9 cellular contexts compared by ENCODE assay signal in genomic region chr19:50645107-50645506, GRCh38. TPM values are rescaled to one million over a fixed set of nuclear protein-coding genes. Genes with fewer than 3 reads are reported as not detected.
"Had no signal": no experiment of that assay in that cellular context is flagged by ENCODE, and none has a peak within 500 bp of the region (broad histone marks: within the 10 kb centered on the region; RNA-seq: fewer than 3 reads in every experiment).

No MANE protein-coding gene starts in this region.

- H3K4me2 ChIP-seq: GM23338 had no signal

- H3K9me3 ChIP-seq: HAP-1 had no signal

- H3K4me3 Mint-ChIP-seq: GM23338, IgD-negative memory B cell had no signal

- H3K27ac Mint-ChIP-seq: GM23338, IgD-negative memory B cell had no signal

- DNase-seq: KG1 had no signal

- H3K4me3 ChIP-seq: GM23338, HAP-1 had no signal

- ATAC-seq: GM23338, HCT116, HepG2 had no signal

- FAIRE-seq: H1, H54, HepG2 had no signal

- H3K36me3 ChIP-seq: HAP-1 had no signal

- H3K4me1 Mint-ChIP-seq: GM23338, IgD-negative memory B cell had no signal

- H3K4me1 ChIP-seq: HAP-1 had no signal

- H3K27ac ChIP-seq: HL-60 had no signal

RNA-seq across cellular contexts. Expression of gene C19orf81, which starts 4.1 kb away (rescaled TPM):
- total RNA-seq: HepG2 had no signal
- polyA plus RNA-seq: HepG2 had no signal

RNA-seq across cellular contexts. Expression of gene SYT3, which starts 5.4 kb away (rescaled TPM):
- total RNA-seq: HepG2 had no signal
- polyA plus RNA-seq: HepG2, IgD-negative memory B cell had no signal
